Comparison of ENCODE assay signal across 21 cellular contexts in genomic region chr10:853017-853416, GRCh38.
"Had no signal": no experiment of that assay in that cellular context is flagged by ENCODE, and none has a peak within 500 bp of the region (broad histone marks: within the 10 kb centered on the region; RNA-seq: fewer than 3 reads in every experiment).

No MANE protein-coding gene starts in this region.

- DNase-seq: activated CD4-positive, alpha-beta memory T cell treated with anti-CD3 and anti-CD28 coated beads, Interleukin-2, amount 10 ng/mL, durations not matched to agents 7 days and 5 days; activated CD4-positive, alpha-beta T cell treated with anti-CD3 and anti-CD28 coated beads for 48 hours; activated naive CD8-positive, alpha-beta T cell treated with anti-CD3 and anti-CD28 coated beads for 36 hours; activated T-cell treated with anti-CD3 and anti-CD28 coated beads, Interleukin-2, amount 50 U/mL, for 1 hour; cerebellar nuclear complex; endodermal cell; heart left ventricle; ovary; stimulated activated CD4-positive, alpha-beta T cell treated with anti-CD3 and anti-CD28 coated beads, Interleukin-2, amount 100 ng/mL, for 48 hours; stimulated activated CD8-positive, alpha-beta memory T cell treated with anti-CD3 and anti-CD28 coated beads, Interleukin-4, amount 100 ng/mL, for 48 hours; stimulated activated naive CD4-positive, alpha-beta T cell; testis; trophoblast cell had no signal

- H3K27ac Mint-ChIP-seq: endodermal cell, nephron had no signal

- ATAC-seq: activated T-helper 17 cell treated with anti-CD3 and anti-CD28 coated beads, Interleukin-2, amount 50 U/mL, for 72 hours; heart left ventricle had no signal

- H3K27me3 ChIP-seq: breast epithelium, heart left ventricle, neutrophil, ovary, testis, vagina had no signal

- H3K4me3 ChIP-seq: breast epithelium, coronary artery, heart left ventricle, ovary, prostate gland, testis, vagina had no signal

- H3K27ac ChIP-seq: breast epithelium, coronary artery, epithelial cell of prostate, heart left ventricle, ovary, testis, vagina had no signal

- H3K9me3 Mint-ChIP-seq: activated CD4-positive, alpha-beta memory T cell treated with anti-CD3 and anti-CD28 coated beads, Interleukin-2, amount 10 ng/mL, durations not matched to agents 7 days and 5 days; activated T-helper 17 cell treated with anti-CD3 and anti-CD28 coated beads, Interleukin-2, amount 50 U/mL, for 72 hours had no signal

- H3K9me3 ChIP-seq: neutrophil, ovary, prostate gland, testis, vagina had no signal

- H3K36me3 ChIP-seq: ovary, prostate gland, vagina had no signal

- H3K4me3 Mint-ChIP-seq: activated CD4-positive, alpha-beta memory T cell treated with anti-CD3 and anti-CD28 coated beads, Interleukin-2, amount 10 ng/mL, durations not matched to agents 7 days and 5 days; activated naive CD8-positive, alpha-beta T cell treated with anti-CD3 and anti-CD28 coated beads for 36 hours; activated T-helper 17 cell treated with anti-CD3 and anti-CD28 coated beads, Interleukin-2, amount 50 U/mL, for 72 hours; endodermal cell; nephron had no signal

- H3K4me1 ChIP-seq: breast epithelium had no signal

- H3K27me3 Mint-ChIP-seq: activated CD4-positive, alpha-beta memory T cell treated with anti-CD3 and anti-CD28 coated beads, Interleukin-2, amount 10 ng/mL, durations not matched to agents 7 days and 5 days; activated naive CD8-positive, alpha-beta T cell treated with anti-CD3 and anti-CD28 coated beads for 36 hours; activated T-helper 17 cell treated with anti-CD3 and anti-CD28 coated beads, Interleukin-2, amount 50 U/mL, for 72 hours had no signal
